1 cellular context compared by ENCODE assay signal in the genomic region with DNA sequence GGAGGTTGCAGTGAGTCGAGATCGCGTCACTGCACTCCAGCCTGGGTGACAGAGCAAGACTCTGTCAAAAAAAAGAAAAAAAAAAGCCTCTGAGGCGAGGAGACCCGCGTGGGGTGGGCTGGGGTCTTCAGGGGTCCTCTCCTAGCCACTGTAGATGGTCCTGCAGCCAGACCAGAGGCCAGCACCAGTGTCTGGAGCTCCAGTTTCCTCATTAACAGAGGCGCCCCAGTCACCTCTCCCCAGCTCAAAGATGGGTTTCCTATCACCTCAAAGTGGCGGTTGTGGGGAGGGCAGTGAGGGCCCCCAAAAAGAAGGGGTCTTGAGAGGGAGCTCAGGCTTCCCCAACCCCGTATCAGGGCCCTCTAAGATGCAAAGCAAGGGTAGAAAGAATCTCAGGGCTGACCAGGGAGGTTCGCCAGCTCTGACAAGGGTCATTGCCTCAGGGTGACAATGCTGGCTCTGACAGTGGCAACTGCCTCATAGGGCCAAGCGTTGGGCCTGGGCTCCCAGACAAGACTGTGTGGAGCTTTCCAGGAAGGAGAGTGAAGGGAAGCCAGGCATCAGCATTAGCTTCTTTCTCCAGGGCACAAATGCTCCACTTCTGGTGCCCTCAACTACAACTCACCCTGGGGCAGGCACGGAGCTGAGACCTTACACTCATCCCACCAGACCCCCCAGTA.
TF ChIP-seq lines count a peak whose summit lies in the region.

No MANE protein-coding gene starts in this region.

TF ChIP-seq in SK-N-SH, 30 proteins besides CTCF, POLR2A, EP300 and RAD21 (continued from another document):
- TF ChIP-seq, protein P1, sequence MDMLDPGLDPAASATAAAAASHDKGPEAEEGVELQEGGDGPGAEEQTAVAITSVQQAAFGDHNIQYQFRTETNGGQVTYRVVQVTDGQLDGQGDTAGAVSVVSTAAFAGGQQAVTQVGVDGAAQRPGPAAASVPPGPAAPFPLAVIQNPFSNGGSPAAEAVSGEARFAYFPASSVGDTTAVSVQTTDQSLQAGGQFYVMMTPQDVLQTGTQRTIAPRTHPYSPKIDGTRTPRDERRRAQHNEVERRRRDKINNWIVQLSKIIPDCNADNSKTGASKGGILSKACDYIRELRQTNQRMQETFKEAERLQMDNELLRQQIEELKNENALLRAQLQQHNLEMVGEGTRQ (IDR thresholded peaks at IDR 0.05; ENCODE audit: borderline replicate concordance, low read depth, low read length) = no peak
- TF ChIP-seq GABPA (IDR thresholded peaks at IDR 0.05; ENCODE audit: low read depth) (no peak), RCOR1 (IDR thresholded peaks at IDR 0.05; ENCODE audit: low read length) (no peak), FOXJ3 (CRISPR knock-in tag; IDR thresholded peaks at IDR 0.05) (no peak), TAF1 (IDR thresholded peaks at IDR 0.05; ENCODE audit: borderline replicate concordance, low read depth, low read length) (no peak), NFIC (IDR thresholded peaks at IDR 0.05; ENCODE audit: borderline replicate concordance) (no peak), EZH2phosphoT487 (IDR thresholded peaks at IDR 0.05; ENCODE audit: borderline replicate concordance, low read depth) (no peak), GATA2 (CRISPR knock-in tag; IDR thresholded peaks at IDR 0.05) (no peak), MXI1 (IDR thresholded peaks at IDR 0.05; ENCODE audit: low read depth, low read length) (no peak), TEAD4 (IDR thresholded peaks at IDR 0.05; ENCODE audit: borderline replicate concordance, insufficient read depth) (no peak), RFX5 (IDR thresholded peaks at IDR 0.05; ENCODE audit: low read length) (no peak)
- TF ChIP-seq, protein P2, sequence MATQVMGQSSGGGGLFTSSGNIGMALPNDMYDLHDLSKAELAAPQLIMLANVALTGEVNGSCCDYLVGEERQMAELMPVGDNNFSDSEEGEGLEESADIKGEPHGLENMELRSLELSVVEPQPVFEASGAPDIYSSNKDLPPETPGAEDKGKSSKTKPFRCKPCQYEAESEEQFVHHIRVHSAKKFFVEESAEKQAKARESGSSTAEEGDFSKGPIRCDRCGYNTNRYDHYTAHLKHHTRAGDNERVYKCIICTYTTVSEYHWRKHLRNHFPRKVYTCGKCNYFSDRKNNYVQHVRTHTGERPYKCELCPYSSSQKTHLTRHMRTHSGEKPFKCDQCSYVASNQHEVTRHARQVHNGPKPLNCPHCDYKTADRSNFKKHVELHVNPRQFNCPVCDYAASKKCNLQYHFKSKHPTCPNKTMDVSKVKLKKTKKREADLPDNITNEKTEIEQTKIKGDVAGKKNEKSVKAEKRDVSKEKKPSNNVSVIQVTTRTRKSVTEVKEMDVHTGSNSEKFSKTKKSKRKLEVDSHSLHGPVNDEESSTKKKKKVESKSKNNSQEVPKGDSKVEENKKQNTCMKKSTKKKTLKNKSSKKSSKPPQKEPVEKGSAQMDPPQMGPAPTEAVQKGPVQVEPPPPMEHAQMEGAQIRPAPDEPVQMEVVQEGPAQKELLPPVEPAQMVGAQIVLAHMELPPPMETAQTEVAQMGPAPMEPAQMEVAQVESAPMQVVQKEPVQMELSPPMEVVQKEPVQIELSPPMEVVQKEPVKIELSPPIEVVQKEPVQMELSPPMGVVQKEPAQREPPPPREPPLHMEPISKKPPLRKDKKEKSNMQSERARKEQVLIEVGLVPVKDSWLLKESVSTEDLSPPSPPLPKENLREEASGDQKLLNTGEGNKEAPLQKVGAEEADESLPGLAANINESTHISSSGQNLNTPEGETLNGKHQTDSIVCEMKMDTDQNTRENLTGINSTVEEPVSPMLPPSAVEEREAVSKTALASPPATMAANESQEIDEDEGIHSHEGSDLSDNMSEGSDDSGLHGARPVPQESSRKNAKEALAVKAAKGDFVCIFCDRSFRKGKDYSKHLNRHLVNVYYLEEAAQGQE (IDR thresholded peaks at IDR 0.05; ENCODE audit: low read depth, low read length) = no peak
- TF ChIP-seq, protein P3, sequence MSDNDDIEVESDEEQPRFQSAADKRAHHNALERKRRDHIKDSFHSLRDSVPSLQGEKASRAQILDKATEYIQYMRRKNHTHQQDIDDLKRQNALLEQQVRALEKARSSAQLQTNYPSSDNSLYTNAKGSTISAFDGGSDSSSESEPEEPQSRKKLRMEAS (IDR thresholded peaks at IDR 0.05; ENCODE audit: low read depth) = no peak
